Comparison of ENCODE assay signal across 8 cellular contexts in the genomic region with DNA sequence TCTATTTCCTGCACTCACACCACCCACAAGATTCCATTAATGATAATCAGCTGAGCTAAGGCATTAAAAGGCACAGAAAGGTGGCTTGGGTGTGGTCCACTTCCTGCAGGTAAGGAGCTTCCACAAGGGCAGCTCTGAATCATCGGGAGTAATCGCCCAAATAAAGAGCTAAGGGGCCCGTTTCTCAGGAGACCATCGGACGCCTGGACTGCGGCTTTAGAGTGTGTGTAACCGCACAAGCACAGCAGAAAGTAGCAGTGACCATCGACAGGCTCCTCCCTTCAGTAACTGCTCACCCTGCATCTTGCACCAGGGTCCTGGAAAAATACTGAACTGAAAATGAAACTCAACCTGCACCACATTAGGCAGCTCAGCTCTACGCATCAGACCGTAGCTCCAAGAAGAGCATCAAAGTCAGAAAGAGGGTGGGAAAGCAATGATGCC. TPM values are rescaled to one million over a fixed set of nuclear protein-coding genes. Genes with fewer than 3 reads are reported as not detected.
DNase-seq lines count a peak whose midpoint lies in the region; ATAC-seq and TF ChIP-seq lines count a peak whose summit lies in the region.

No MANE protein-coding gene starts in this region.

- peaks cover 0 to 18% of the 10 kb centered on the region in 2 donors for H3K36me3 Mint-ChIP-seq in CD4-positive, alpha-beta memory T cell
- peaks cover 0 to 4% (median 0%) of the 10 kb centered on the region in 3 donors for H3K36me3 Mint-ChIP-seq in naive thymus-derived CD8-positive, alpha-beta T cell

- peak overlapping the region; percentile 86 to 97 (median 94) for H3K4me3 Mint-ChIP-seq in CD4-positive, alpha-beta memory T cell
- H3K4me3 Mint-ChIP-seq in naive thymus-derived CD8-positive, alpha-beta T cell, result peak overlapping the region; percentile 81 to 93 (median 88)

- peak; percentile 84 for ATAC-seq in HG03139 (IDR thresholded peaks at IDR 0.05; ENCODE audit: unreplicated experiment)
- ATAC-seq in naive thymus-derived CD8-positive, alpha-beta T cell, result peak; percentile 56 to 68

- no peaks in the 10 kb centered on the region for H3K36me3 ChIP-seq in CD4-positive, alpha-beta memory T cell (ENCODE audit: insufficient read depth, low read length)

- peaks cover 96% of the 10 kb centered on the region for H3K4me1 ChIP-seq in CD4-positive, alpha-beta memory T cell (ENCODE audit: insufficient read depth, low read length)

- H3K27ac ChIP-seq in CD4-positive, alpha-beta memory T cell (ENCODE audit: low read depth, low read length), result peak overlapping the region; percentile 81
- H3K27ac ChIP-seq in dorsolateral prefrontal cortex, result peak overlapping the region in 36 of 59 donors; percentile 0 to 76 (median 36)

- H3K27me3 ChIP-seq in CD4-positive, alpha-beta memory T cell (ENCODE audit: insufficient read depth, low read length), result no peaks in the 10 kb centered on the region
- H3K27me3 ChIP-seq in dorsolateral prefrontal cortex, result no peaks in the 10 kb centered on the region

- no peaks in the 10 kb centered on the region for H3K9me3 Mint-ChIP-seq in CD4-positive, alpha-beta memory T cell
- no peaks in the 10 kb centered on the region for H3K9me3 Mint-ChIP-seq in naive thymus-derived CD8-positive, alpha-beta T cell

- intact Hi-C loops in CD4-positive, alpha-beta memory T cell (cut with micrococcal nuclease), result loop anchor here (1.0 to 10.0 kb wide), 3 partner anchors 8 to 1136 kb away; partner anchors contain the start of gene RAP2A
- intact Hi-C loops in dorsolateral prefrontal cortex (cut with DNase I), result loop anchor here in 1 of 2 donors (10.0 kb wide), 2 partner anchors 56 to 514 kb away; no protein-coding TSS in a partner anchor

- TF ChIP-seq CTCF in dorsolateral prefrontal cortex (IDR thresholded peaks at IDR 0.05 in 54 of 56, conservative IDR thresholded peaks at IDR 0.05 in 2 of 56; ENCODE audit: low read depth in 1 of 56, partially characterized antibody in 56 of 56), result no peak

- H3K9me3 ChIP-seq in CD4-positive, alpha-beta memory T cell (ENCODE audit: control insufficient read depth in 1 of 2, low read length in 2 of 2), result no peaks in the 10 kb centered on the region

- H3K27me3 Mint-ChIP-seq in CD4-positive, alpha-beta memory T cell, result no peaks in the 10 kb centered on the region
- no peaks in the 10 kb centered on the region for H3K27me3 Mint-ChIP-seq in naive thymus-derived CD8-positive, alpha-beta T cell

- CTCF ChIA-PET in CD4-positive, alpha-beta memory T cell (lab: Charles Lee; ENCODE audit: partially characterized antibody), result interaction anchor here (1.0 to 2.9 kb wide), 9 partner anchors 9 to 125 kb away, joined by 3 to 19 read pairs (median 5); no protein-coding TSS in a partner anchor

- peak overlapping the region; percentile 77 to 90 for H3K4me3 ChIP-seq in CD4-positive, alpha-beta memory T cell (ENCODE audit: low read length in 2 of 2)
- peak overlapping the region in 23 of 59 donors; percentile 3 to 45 (median 23) for H3K4me3 ChIP-seq in dorsolateral prefrontal cortex

- H3K4me1 Mint-ChIP-seq in CD4-positive, alpha-beta memory T cell, result peaks cover 70 to 99% (median 85%) of the 10 kb centered on the region in 4 donors
- H3K4me1 Mint-ChIP-seq in naive thymus-derived CD8-positive, alpha-beta T cell, result peaks cover 54 to 99% (median 95%) of the 10 kb centered on the region in 4 donors

- peak; percentile 50 to 75 (median 61) for DNase-seq in CD4-positive, alpha-beta memory T cell
- DNase-seq in GM19240 (ENCODE audit: insufficient read length, low spot score), result peak; percentile 76
- peak; percentile 42 to 57 for DNase-seq in SHP77 (lab: John Stamatoyannopoulos, UW)
- DNase-seq in dorsolateral prefrontal cortex, result no peak
- DNase-seq in naive thymus-derived CD8-positive, alpha-beta T cell, result peak in 7 of 10 donors; percentile 14 to 54 (median 37)
- no peak for DNase-seq in retina
- DNase-seq in NCI-H2171 treated with DMSO at 0.1 percent for 48 hours (lab: John Stamatoyannopoulos, UW), result no peak

- peak overlapping the region; percentile 95 to 98 (median 98) for H3K27ac Mint-ChIP-seq in CD4-positive, alpha-beta memory T cell
- peak overlapping the region; percentile 92 to 98 (median 96) for H3K27ac Mint-ChIP-seq in naive thymus-derived CD8-positive, alpha-beta T cell

- POLR2A ChIA-PET in CD4-positive, alpha-beta memory T cell (lab: Charles Lee; ENCODE audit: partially characterized antibody), result interaction anchor here (0.9 to 4.3 kb wide), 15 partner anchors 8 to 126 kb away, joined by 3 to 27 read pairs (median 4); no protein-coding TSS in a partner anchor
- POLR2A ChIA-PET in naive thymus-derived CD8-positive, alpha-beta T cell (lab: Charles Lee), result interaction anchor here (0.8 to 1.2 kb wide), 2 partner anchors 28 to 121 kb away, joined by 3 to 4 read pairs; no protein-coding TSS in a partner anchor

RNA-seq across cellular contexts. Expression of gene STK24, which starts 6.0 kb away (rescaled TPM):
- 100 to 1,000 TPM; 146 to 147 TPM for total RNA-seq in CD4-positive, alpha-beta memory T cell
- 10 to 100 TPM; 24.2 to 89.4 TPM for polyA plus RNA-seq in CD4-positive, alpha-beta memory T cell
- total RNA-seq in dorsolateral prefrontal cortex, result 10 to 100 TPM; 28.8 to 87.6 (median 61.8) TPM
- total RNA-seq in naive thymus-derived CD8-positive, alpha-beta T cell, result 100 to 1,000 TPM; 110 to 121 TPM
- polyA plus RNA-seq in naive thymus-derived CD8-positive, alpha-beta T cell, result 10 to 100 TPM; 22.7 to 66.6 (median 37.3) TPM

Comparison
In these comparisons a context has a peak if more than half of its experiments do, and no peak if none do; other contexts are left out.
1. DNase-seq: peak in CD4-positive, alpha-beta memory T cell (5 of 5), GM19240 (single experiment), SHP77 (2 of 2) and naive thymus-derived CD8-positive, alpha-beta T cell (7 of 10); none in dorsolateral prefrontal cortex (0 of 10), retina (single experiment) and NCI-H2171 treated with DMSO at 0.1 percent for 48 hours (single experiment).